In the genomic region with DNA sequence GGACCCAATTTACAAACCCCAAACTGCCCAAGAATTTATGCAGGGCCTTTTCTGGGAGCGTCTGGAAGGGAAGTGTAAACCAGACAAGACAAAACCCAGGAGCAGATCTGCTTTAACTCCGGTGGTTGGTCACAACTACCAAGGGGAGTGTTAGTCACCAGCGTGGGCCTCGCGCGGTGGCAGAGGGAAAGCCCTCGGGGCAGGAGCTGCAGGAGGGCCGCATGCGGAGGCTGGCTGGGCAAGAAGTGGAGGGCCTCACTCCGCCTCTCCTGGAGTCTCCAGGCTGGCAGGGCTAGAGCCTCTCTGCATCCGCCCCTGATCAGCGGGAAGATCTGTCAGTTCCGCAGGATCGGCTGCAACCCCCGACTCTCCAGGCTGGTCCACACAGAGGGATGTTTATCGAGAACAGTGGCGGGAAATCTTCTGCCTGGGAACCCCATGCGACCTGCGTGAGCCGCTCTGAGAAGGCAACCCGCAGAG, we compare ENCODE assay signal across 9 cellular contexts. TPM values are rescaled to one million over a fixed set of nuclear protein-coding genes. Genes with fewer than 3 reads are reported as not detected.
DNase-seq lines count a peak whose midpoint lies in the region; ATAC-seq, FAIRE-seq and TF ChIP-seq lines count a peak whose summit lies in the region.
"Had no signal": no experiment of that assay in that cellular context is flagged by ENCODE, and none has a peak within 500 bp of the region (broad histone marks: within the 10 kb centered on the region; RNA-seq: fewer than 3 reads in every experiment).

No MANE protein-coding gene starts in this region.

- H2BK120ac ChIP-seq in IMR-90 (ENCODE audit: low read depth, low read length), result peak overlapping the region; percentile 93

- H3K27ac ChIP-seq in IMR-90 (ENCODE audit: insufficient read depth, low read length) (no peak overlapping the region), kidney (ENCODE audit: low read depth in 2 of 2, low read length in 2 of 2) (no peak overlapping the region), upper lobe of right lung (no peak overlapping the region)
- H3K27ac ChIP-seq: neutrophil had no signal

- peak overlapping the region; percentile 94 for H2AK5ac ChIP-seq in IMR-90 (ENCODE audit: low read depth, low read length)

- H3K9me1 ChIP-seq in IMR-90 (ENCODE audit: insufficient read depth, low read length), result peaks cover 9% of the 10 kb centered on the region; the same call in 1 of the 2 replicates

- H3K79me1 ChIP-seq in IMR-90 (ENCODE audit: low read depth in 1 of 2, low read length in 2 of 2), result peaks cover 0 to 4% of the 10 kb centered on the region in 2 experiments; a peak in 1 of 4 replicates

- H3K9me3 ChIP-seq in IMR-90 (ENCODE audit: control insufficient read depth, insufficient read depth, low read length), result no peaks in the 10 kb centered on the region
- no peaks in the 10 kb centered on the region for H3K9me3 ChIP-seq in kidney (ENCODE audit: control insufficient read depth in 1 of 2, low read length in 2 of 2)
- no peaks in the 10 kb centered on the region for H3K9me3 ChIP-seq in upper lobe of right lung
- H3K9me3 ChIP-seq: neutrophil had no signal

- TF ChIP-seq CTCF in IMR-90 (conservative IDR thresholded peaks at IDR 0.05; ENCODE audit: low read depth, low read length) (no peak), kidney (IDR thresholded peaks at IDR 0.05; ENCODE audit: borderline replicate concordance, extremely low read depth, insufficient read depth) (no peak), upper lobe of right lung (IDR thresholded peaks at IDR 0.05) (no peak)

- in situ Hi-C loops in IMR-90 (cut with MboI; ENCODE audit: low sequenced_read_pairs), result loop anchor here (10.0 kb wide), 1 partner anchor 60 kb away; no protein-coding TSS in a partner anchor

- H2BK5ac ChIP-seq in IMR-90 (ENCODE audit: low read depth, low read length, poor library complexity, severe bottlenecking), result no peak overlapping the region

- BruUV-seq in IMR-90 (replicated peaks; lab: Mats Ljungman, UMichigan), result no TSS peak

- peaks cover 22% of the 10 kb centered on the region for H3K4me1 ChIP-seq in IMR-90 (ENCODE audit: control insufficient read depth, insufficient read depth, low read length)
- H3K4me1 ChIP-seq in kidney (ENCODE audit: control insufficient read depth in 1 of 2, insufficient read depth in 1 of 2, low read depth in 1 of 2, low read length in 2 of 2), result peaks cover 0 to 11% of the 10 kb centered on the region in 2 donors
- peaks cover 16% of the 10 kb centered on the region for H3K4me1 ChIP-seq in upper lobe of right lung

- 0 out of 2 replicates have a peak overlapping the region, but pooled peaks have one; percentile 53 for H3K14ac ChIP-seq in IMR-90 (replicated peaks; ENCODE audit: low read depth, low read length)

- H2AFZ ChIP-seq in IMR-90 (replicated peaks; ENCODE audit: low read length, poor library complexity), result peak overlapping the region; percentile 92

- FAIRE-seq in kidney (lab: Jason Lieb, UNC) (no peak), urothelium cell line (lab: Jason Lieb, UNC) (no peak)

- H3K23ac ChIP-seq in IMR-90 (ENCODE audit: low read depth, low read length), result peak overlapping the region; percentile 28; the same call in 1 of the 2 replicates

- H3K27me3 ChIP-seq in IMR-90 (ENCODE audit: control insufficient read depth, insufficient read depth, low read length) (no peaks in the 10 kb centered on the region), upper lobe of right lung (peaks cover 12% of the 10 kb centered on the region)

- ATAC-seq in IMR-90 (ENCODE audit: low read depth) (no peak), upper lobe of right lung (peak; percentile 5)

- CTCF ChIA-PET in IMR-90 (lab: Yijun Ruan, JAX), result interaction anchor here (0.6 kb wide), 1 partner anchor 457 kb away, joined by 4 read pairs; no protein-coding TSS in a partner anchor

- intact Hi-C loops in IMR-90 (cut with micrococcal nuclease), result loop anchor here (5.0 kb wide), 1 partner anchor 447 kb away; a partner anchor contains a TSS
- intact Hi-C loops in kidney (cut with DNase I), result no loop called here
- intact Hi-C loops in upper lobe of right lung (cut with DNase I), result no loop called here

- H4K91ac ChIP-seq in IMR-90 (ENCODE audit: insufficient read depth, low read depth, low read length), result peak overlapping the region; percentile 16; the same call in 1 of the 2 replicates

- H3K4ac ChIP-seq in IMR-90 (ENCODE audit: low read depth, low read length), result peak overlapping the region; percentile 92

- H2BK15ac ChIP-seq in IMR-90 (ENCODE audit: low read depth, low read length), result peak overlapping the region; percentile 15; the same call in 2 of the 3 replicates

- POLR2A ChIA-PET in IMR-90 (lab: Charles Lee; ENCODE audit: unreplicated experiment), result no interaction called here

- peak overlapping the region; percentile 60 for H2AK9ac ChIP-seq in IMR-90 (replicated peaks; ENCODE audit: low read depth, low read length, poor library complexity)

- no peak for TF ChIP-seq POLR2A in IMR-90 (IDR thresholded peaks at IDR 0.05; ENCODE audit: low read depth, low read length)

- peak; percentile 38 for DNase-seq in IMR-90
- peak; percentile 65 for DNase-seq in ecto neural progenitor cell (ENCODE audit: low spot score)
- DNase-seq in kidney, result peak; percentile 70
- no peak for DNase-seq in upper lobe of right lung
- DNase-seq in NCI-H2107 (lab: John Stamatoyannopoulos, UW), result no peak
- DNase-seq in urothelium cell line (ENCODE audit: low spot score), result no peak
- DNase-seq in stimulated activated CD4-positive, alpha-beta T cell treated with anti-CD3 and anti-CD28 coated beads, Interleukin-4, amount 100 ng/mL, for 4 hours, result no peak
- DNase-seq: stimulated activated CD8-positive, alpha-beta memory T cell treated with anti-CD3 and anti-CD28 coated beads, Interleukin-4, amount 100 ng/mL, for 48 hours had no signal

- H3K4me3 ChIP-seq in IMR-90 (ENCODE audit: insufficient read depth, low read depth, low read length) (no peak overlapping the region), kidney (ENCODE audit: low read length in 2 of 2) (no peak overlapping the region), upper lobe of right lung (no peak overlapping the region)

- H3K36me3 ChIP-seq in IMR-90 (ENCODE audit: control insufficient read depth, insufficient read depth, low read length) (no peaks in the 10 kb centered on the region), kidney (ENCODE audit: control insufficient read depth in 1 of 2, insufficient read depth in 2 of 2, low read length in 2 of 2) (no peaks in the 10 kb centered on the region), upper lobe of right lung (no peaks in the 10 kb centered on the region)
- H3K36me3 ChIP-seq: neutrophil had no signal

- peak overlapping the region; percentile 7 for H4K5ac ChIP-seq in IMR-90 (ENCODE audit: low read depth, low read length)

- peak overlapping the region; percentile 8; the same call in 1 of the 2 replicates for H3K4me2 ChIP-seq in IMR-90 (ENCODE audit: low read depth, low read length)

- dilution Hi-C loops in IMR-90 (cut with HindIII; ENCODE audit: low sequenced_read_pairs, unreplicated experiment), result no loop called here

- H2BK20ac ChIP-seq in IMR-90 (ENCODE audit: low read depth, low read length), result peak overlapping the region; percentile 51

- peak overlapping the region; percentile 45 to 59; a peak in 2 of 4 replicates for H4K8ac ChIP-seq in IMR-90 (ENCODE audit: low read depth in 2 of 2, low read length in 2 of 2)

- H3K9ac ChIP-seq in IMR-90 (ENCODE audit: low read depth, low read length), result no peak overlapping the region
- no peak overlapping the region for H3K9ac ChIP-seq in kidney (ENCODE audit: low read length in 2 of 2)

- H3K56ac ChIP-seq in IMR-90 (ENCODE audit: extremely low read depth, insufficient read depth, low read length), result no peak overlapping the region

- TF ChIP-seq RAD21 in IMR-90 (IDR thresholded peaks at IDR 0.05; ENCODE audit: low read length), result no peak

- no peak overlapping the region; the same call in 1 of the 2 replicates for H3K18ac ChIP-seq in IMR-90 (ENCODE audit: low read depth, low read length)

- 30% methylated on average over 14 of the region's 21 CpGs; no CpG with 5 or more reads in 1 of the 2 experiments for WGBS in IMR-90 (ENCODE audit: extremely low coverage in 2 of 2, insufficient read length in 1 of 2), 2 experiments

- H4K20me1 ChIP-seq in IMR-90 (ENCODE audit: insufficient read depth, low read length), result no peaks in the 10 kb centered on the region

TF ChIP-seq in IMR-90, 13 proteins besides CTCF, POLR2A, EP300 and RAD21:
- no peak for TF ChIP-seq CEBPB (IDR thresholded peaks at IDR 0.05; ENCODE audit: low read depth, low read length)
- TF ChIP-seq RCOR1 (IDR thresholded peaks at IDR 0.05; ENCODE audit: insufficient replicate concordance, low read length), result no peak
- no peak for TF ChIP-seq BHLHE40 (IDR thresholded peaks at IDR 0.05; ENCODE audit: low read depth, low read length)
- TF ChIP-seq, protein P1, sequence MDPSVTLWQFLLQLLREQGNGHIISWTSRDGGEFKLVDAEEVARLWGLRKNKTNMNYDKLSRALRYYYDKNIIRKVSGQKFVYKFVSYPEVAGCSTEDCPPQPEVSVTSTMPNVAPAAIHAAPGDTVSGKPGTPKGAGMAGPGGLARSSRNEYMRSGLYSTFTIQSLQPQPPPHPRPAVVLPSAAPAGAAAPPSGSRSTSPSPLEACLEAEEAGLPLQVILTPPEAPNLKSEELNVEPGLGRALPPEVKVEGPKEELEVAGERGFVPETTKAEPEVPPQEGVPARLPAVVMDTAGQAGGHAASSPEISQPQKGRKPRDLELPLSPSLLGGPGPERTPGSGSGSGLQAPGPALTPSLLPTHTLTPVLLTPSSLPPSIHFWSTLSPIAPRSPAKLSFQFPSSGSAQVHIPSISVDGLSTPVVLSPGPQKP (IDR thresholded peaks at IDR 0.05; ENCODE audit: borderline replicate concordance, low read depth, low read length), result no peak
- no peak for TF ChIP-seq MAFK (IDR thresholded peaks at IDR 0.05; ENCODE audit: low read depth, low read length)

RNA-seq across cellular contexts. Expression of a gene that starts 2.0 kb away (rescaled TPM):
- total RNA-seq in IMR-90 (2012; rRNA removed), result 1.4 and 2.5 TPM in 2 replicates
- polyA plus RNA-seq in IMR-90 (2012; rRNA removed), result 1.4 and 2.2 TPM in 2 replicates
- 0.28 and 0.66 TPM in 2 replicates for polyA plus RNA-seq in IMR-90 (2012; cell fraction: cytosol; rRNA removed)
- 2.2 and 6.9 TPM in 2 replicates for polyA plus RNA-seq in IMR-90 (2012; cell fraction: nucleus; rRNA removed; ENCODE audit: low replicate concordance)
- 0.54 TPM for total RNA-seq in kidney
- 0.47 TPM for polyA plus RNA-seq in kidney (ENCODE audit: insufficient read depth, low read depth, low replicate concordance)
- 1.6 TPM for total RNA-seq in upper lobe of right lung

Comparison
In these comparisons a context has a peak if more than half of its experiments do, and no peak if none do; other contexts are left out.
1. DNase-seq: peak in IMR-90 (single experiment), ecto neural progenitor cell (single experiment) and kidney (single experiment); none in upper lobe of right lung (single experiment), NCI-H2107 (single experiment), urothelium cell line (single experiment) and stimulated activated CD4-positive, alpha-beta T cell treated with anti-CD3 and anti-CD28 coated beads, Interleukin-4, amount 100 ng/mL, for 4 hours (0 of 2).